In the genomic region with DNA sequence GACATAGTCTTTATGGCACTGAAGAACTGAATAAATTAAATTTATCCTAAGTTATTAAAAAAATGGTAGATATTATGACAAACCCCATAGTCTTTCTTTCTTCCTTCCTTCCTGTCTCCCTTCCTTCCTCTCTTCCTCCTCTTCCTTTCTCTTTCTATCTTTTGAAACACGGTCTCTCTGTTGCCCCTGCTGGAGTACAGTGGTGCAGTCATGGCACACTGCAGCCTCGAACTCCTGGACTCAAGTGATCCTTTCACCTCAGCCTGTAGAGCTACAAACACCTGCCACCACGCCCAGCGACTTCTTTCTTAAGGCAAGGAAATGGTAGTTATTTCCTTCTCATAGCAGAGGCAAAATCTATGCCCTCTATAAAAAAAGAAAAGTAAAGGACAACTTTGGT, we compare ENCODE assay signal across 16 cellular contexts.
"Had no signal": no experiment of that assay in that cellular context is flagged by ENCODE, and none has a peak within 500 bp of the region (broad histone marks: within the 10 kb centered on the region; RNA-seq: fewer than 3 reads in every experiment).

No MANE protein-coding gene starts in this region.

- H3K27ac Mint-ChIP-seq: activated naive CD4-positive, alpha-beta T cell treated with anti-CD3 and anti-CD28 coated beads, Interleukin-2, amount 50 U/mL, for 72 hours; brain; naive thymus-derived CD4-positive, alpha-beta T cell; stimulated activated memory B cell treated with anti-CD40 and anti-IgM and Interleukin-4, amounts not matched to agents 10 μg/mL and 1 μg/mL and 100 μg/mL, for 72 hours had no signal

- H3K9me3 ChIP-seq: esophagus muscularis mucosa, heart left ventricle, tibial nerve had no signal

- H3K4me3 ChIP-seq: esophagus muscularis mucosa, heart left ventricle, lung, smooth muscle cell, tibial nerve had no signal

- H3K4me2 ChIP-seq: smooth muscle cell had no signal

- H3K27me3 Mint-ChIP-seq: brain; stimulated activated memory B cell treated with anti-CD40 and anti-IgM and Interleukin-4, amounts not matched to agents 10 μg/mL and 1 μg/mL and 100 μg/mL, for 72 hours had no signal

- H3K4me1 ChIP-seq: esophagus muscularis mucosa, heart left ventricle, tibial nerve had no signal

- H3K27ac ChIP-seq: esophagus muscularis mucosa, heart left ventricle, tibial nerve had no signal

- H3K9me3 Mint-ChIP-seq: activated T-cell treated with anti-CD3 and anti-CD28 coated beads, Interleukin-2, amount 50 U/mL, for 4 hours; stimulated activated memory B cell treated with anti-CD40 and anti-IgM and Interleukin-4, amounts not matched to agents 10 μg/mL and 1 μg/mL and 100 μg/mL, for 72 hours had no signal

- H3K36me3 Mint-ChIP-seq: activated naive CD4-positive, alpha-beta T cell treated with anti-CD3 and anti-CD28 coated beads, Interleukin-2, amount 50 U/mL, for 72 hours; naive thymus-derived CD4-positive, alpha-beta T cell; stimulated activated memory B cell treated with anti-CD40 and anti-IgM and Interleukin-4, amounts not matched to agents 10 μg/mL and 1 μg/mL and 100 μg/mL, for 72 hours had no signal

- H3K36me3 ChIP-seq: esophagus muscularis mucosa, heart left ventricle, tibial nerve had no signal

- H3K27me3 ChIP-seq: esophagus muscularis mucosa, heart left ventricle, tibial nerve had no signal

- ATAC-seq: activated naive CD4-positive, alpha-beta T cell treated with anti-CD3 and anti-CD28 coated beads, Interleukin-2, amount 50 U/mL, for 72 hours; activated T-cell treated with anti-CD3 and anti-CD28 coated beads, Interleukin-2, amount 50 U/mL, for 4 hours; heart left ventricle; left colon; naive thymus-derived CD4-positive, alpha-beta T cell; right cardiac atrium; stimulated activated memory B cell treated with anti-CD40 and anti-IgM and Interleukin-4, amounts not matched to agents 10 μg/mL and 1 μg/mL and 100 μg/mL, for 72 hours had no signal

- DNase-seq: activated CD4-positive, alpha-beta T cell treated with anti-CD3 and anti-CD28 coated beads, Interleukin-2, amount 50 U/mL, for 4 hours; activated effector memory CD4-positive, alpha-beta T cell treated with anti-CD3 and anti-CD28 coated beads, Interleukin-2, amount 50 U/mL, for 16 hours; activated T-cell treated with anti-CD3 and anti-CD28 coated beads, Interleukin-2, amount 50 U/mL, for 4 hours; amygdala; heart left ventricle; left colon; naive thymus-derived CD4-positive, alpha-beta T cell; right cardiac atrium; T-helper 2 cell had no signal

- H3K4me1 Mint-ChIP-seq: brain; naive thymus-derived CD4-positive, alpha-beta T cell had no signal

- H3K4me3 Mint-ChIP-seq: activated T-cell treated with anti-CD3 and anti-CD28 coated beads, Interleukin-2, amount 50 U/mL, for 4 hours; brain; naive thymus-derived CD4-positive, alpha-beta T cell; stimulated activated memory B cell treated with anti-CD40 and anti-IgM and Interleukin-4, amounts not matched to agents 10 μg/mL and 1 μg/mL and 100 μg/mL, for 72 hours had no signal
